Comparison of ENCODE assay signal across 1 cellular context in the genomic region with DNA sequence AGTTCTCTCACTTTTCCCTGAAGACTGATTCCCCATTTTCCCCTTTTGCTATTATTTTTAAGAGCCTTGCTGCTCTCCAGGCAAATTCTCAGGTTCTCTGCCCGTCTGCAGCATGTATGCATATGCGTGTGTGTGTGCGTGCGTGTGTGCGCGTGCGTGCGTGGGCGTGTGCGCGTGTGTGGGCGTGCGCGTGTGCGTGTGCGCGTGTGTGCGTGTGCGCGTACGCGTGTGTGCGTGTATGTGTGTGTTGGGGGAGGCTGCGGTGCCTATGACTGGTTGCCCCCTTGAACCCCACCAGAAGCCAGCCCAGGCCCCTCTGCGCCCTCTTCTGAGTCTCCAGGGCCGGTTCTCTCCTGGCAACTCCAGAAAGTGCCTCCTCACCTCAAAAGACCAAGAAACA.
TF ChIP-seq lines count a peak whose summit lies in the region.

No MANE protein-coding gene starts in this region.

TF ChIP-seq in K562, 482 proteins besides CTCF, POLR2A, EP300 and RAD21:
- TF ChIP-seq XRCC5 (IDR thresholded peaks at IDR 0.05; ENCODE audit: low read depth, low read length) (no peak), EGR1 (conservative IDR thresholded peaks at IDR 0.05) (peak; percentile 50; the same call in 1 of the 2 replicates), JUNB (CRISPR knock-in tag; conservative IDR thresholded peaks at IDR 0.05) (no peak), NFATC3 (IDR thresholded peaks at IDR 0.05) (no peak), ZNF764 (CRISPR knock-in tag; IDR thresholded peaks at IDR 0.05; ENCODE audit: low read depth) (no peak), SAFB2 (IDR thresholded peaks at IDR 0.05; ENCODE audit: borderline replicate concordance, low read depth, low read length, severe bottlenecking) (no peak), ZNF584 (CRISPR knock-in tag; IDR thresholded peaks at IDR 0.05; ENCODE audit: low read depth) (no peak)
- TF ChIP-seq, protein P1, sequence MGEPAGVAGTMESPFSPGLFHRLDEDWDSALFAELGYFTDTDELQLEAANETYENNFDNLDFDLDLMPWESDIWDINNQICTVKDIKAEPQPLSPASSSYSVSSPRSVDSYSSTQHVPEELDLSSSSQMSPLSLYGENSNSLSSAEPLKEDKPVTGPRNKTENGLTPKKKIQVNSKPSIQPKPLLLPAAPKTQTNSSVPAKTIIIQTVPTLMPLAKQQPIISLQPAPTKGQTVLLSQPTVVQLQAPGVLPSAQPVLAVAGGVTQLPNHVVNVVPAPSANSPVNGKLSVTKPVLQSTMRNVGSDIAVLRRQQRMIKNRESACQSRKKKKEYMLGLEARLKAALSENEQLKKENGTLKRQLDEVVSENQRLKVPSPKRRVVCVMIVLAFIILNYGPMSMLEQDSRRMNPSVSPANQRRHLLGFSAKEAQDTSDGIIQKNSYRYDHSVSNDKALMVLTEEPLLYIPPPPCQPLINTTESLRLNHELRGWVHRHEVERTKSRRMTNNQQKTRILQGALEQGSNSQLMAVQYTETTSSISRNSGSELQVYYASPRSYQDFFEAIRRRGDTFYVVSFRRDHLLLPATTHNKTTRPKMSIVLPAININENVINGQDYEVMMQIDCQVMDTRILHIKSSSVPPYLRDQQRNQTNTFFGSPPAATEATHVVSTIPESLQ (CRISPR knock-in tag; IDR thresholded peaks at IDR 0.05): no peak
